In the genomic region with DNA sequence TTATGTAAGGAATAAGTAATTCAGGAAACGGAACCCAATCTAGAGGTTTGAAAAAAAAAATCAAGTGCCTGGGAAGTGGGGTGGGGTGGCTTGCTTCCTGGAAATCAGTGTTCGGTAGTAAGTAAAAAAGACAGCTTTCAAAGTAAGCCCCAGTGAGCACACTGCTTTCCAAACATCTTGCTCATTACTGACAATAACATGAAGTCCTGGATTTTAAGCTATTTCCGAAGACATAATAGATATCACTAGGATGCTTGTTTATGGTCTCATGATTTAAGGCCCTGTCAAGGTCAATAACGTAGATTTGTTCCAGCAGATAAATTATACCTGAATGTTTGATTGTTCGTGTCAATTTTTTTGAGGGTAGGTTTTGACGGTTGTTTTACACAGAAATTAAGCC, we compare ENCODE assay signal across 8 cellular contexts. TPM values are rescaled to one million over a fixed set of nuclear protein-coding genes. Genes with fewer than 3 reads are reported as not detected.
DNase-seq lines count a peak whose midpoint lies in the region; ATAC-seq, FAIRE-seq and TF ChIP-seq lines count a peak whose summit lies in the region.

No MANE protein-coding gene starts in this region.

- peak; percentile 24 for FAIRE-seq in islet of Langerhans (lab: Jason Lieb, UNC)

- peaks cover 66% of the 10 kb centered on the region for H3K4me1 Mint-ChIP-seq in T-helper 2 cell treated with Interferon-gamma antibody and Interleukin-4, amounts not matched to agents 5 μg/mL and 100 μg/mL, for 36 hours (ENCODE audit: low read depth)
- H3K4me1 Mint-ChIP-seq in activated T-helper 2 cell treated with anti-CD3 and anti-CD28 coated beads, Interferon-gamma antibody, Interleukin-2, Interleukin-4, amounts not matched to agents 10 μg/mL and 5 μg/mL and 100 μg/mL, durations not matched to agents 14 hours and 24 hours and 36 hours (ENCODE audit: low read depth) = peaks cover 65% of the 10 kb centered on the region

- H3K27me3 Mint-ChIP-seq in T-helper 2 cell treated with Interferon-gamma antibody and Interleukin-4, amounts not matched to agents 5 μg/mL and 100 μg/mL, for 36 hours (ENCODE audit: low read depth) = no peaks in the 10 kb centered on the region
- no peaks in the 10 kb centered on the region for H3K27me3 Mint-ChIP-seq in activated T-helper 2 cell treated with anti-CD3 and anti-CD28 coated beads, Interferon-gamma antibody, Interleukin-2, Interleukin-4, amounts not matched to agents 10 μg/mL and 5 μg/mL and 100 μg/mL, durations not matched to agents 14 hours and 24 hours and 36 hours (ENCODE audit: low read depth)

- peak overlapping the region; percentile 94 to 95 for H3K27ac ChIP-seq in testis

- peaks cover 9% of the 10 kb centered on the region for H3K9me3 Mint-ChIP-seq in T-helper 2 cell treated with Interferon-gamma antibody and Interleukin-4, amounts not matched to agents 5 μg/mL and 100 μg/mL, for 36 hours
- H3K9me3 Mint-ChIP-seq in activated T-helper 2 cell treated with anti-CD3 and anti-CD28 coated beads, Interferon-gamma antibody, Interleukin-2, Interleukin-4, amounts not matched to agents 10 μg/mL and 5 μg/mL and 100 μg/mL, durations not matched to agents 14 hours and 24 hours and 36 hours = peaks cover 13% of the 10 kb centered on the region

- no peak for TF ChIP-seq CTCF in testis (IDR thresholded peaks at IDR 0.05)

- peak overlapping the region; percentile 85 for H3K27ac Mint-ChIP-seq in T-helper 2 cell treated with Interferon-gamma antibody and Interleukin-4, amounts not matched to agents 5 μg/mL and 100 μg/mL, for 36 hours
- peak overlapping the region; percentile 98 for H3K27ac Mint-ChIP-seq in activated T-helper 2 cell treated with anti-CD3 and anti-CD28 coated beads, Interferon-gamma antibody, Interleukin-2, Interleukin-4, amounts not matched to agents 10 μg/mL and 5 μg/mL and 100 μg/mL, durations not matched to agents 14 hours and 24 hours and 36 hours

- DNase-seq in T-helper 2 cell treated with Interferon-gamma antibody and Interleukin-4, amounts not matched to agents 5 μg/mL and 100 μg/mL, for 36 hours (ENCODE audit: low spot score) = no peak
- DNase-seq in T-helper 2 cell = no peak
- DNase-seq in activated T-helper 2 cell treated with anti-CD3 and anti-CD28 coated beads, Interferon-gamma antibody, Interleukin-2, Interleukin-4, amounts not matched to agents 10 μg/mL and 5 μg/mL and 100 μg/mL, durations not matched to agents 14 hours and 24 hours and 36 hours (ENCODE audit: low spot score) = no peak
- DNase-seq in testis = no peak
- no peak for DNase-seq in GDM1 (lab: John Stamatoyannopoulos, UW)
- no peak for DNase-seq in NCI-H345 (lab: John Stamatoyannopoulos, UW)

- no peaks in the 10 kb centered on the region for H3K9me3 ChIP-seq in testis

- H3K4me1 ChIP-seq in testis = peaks cover 6% of the 10 kb centered on the region

- H3K36me3 Mint-ChIP-seq in T-helper 2 cell treated with Interferon-gamma antibody and Interleukin-4, amounts not matched to agents 5 μg/mL and 100 μg/mL, for 36 hours (ENCODE audit: low read depth) = peaks cover 31% of the 10 kb centered on the region
- H3K36me3 Mint-ChIP-seq in activated T-helper 2 cell treated with anti-CD3 and anti-CD28 coated beads, Interferon-gamma antibody, Interleukin-2, Interleukin-4, amounts not matched to agents 10 μg/mL and 5 μg/mL and 100 μg/mL, durations not matched to agents 14 hours and 24 hours and 36 hours (ENCODE audit: low read depth) = peaks cover 49% of the 10 kb centered on the region

- TF ChIP-seq POLR2A in testis (IDR thresholded peaks at IDR 0.05) = no peak

- peak overlapping the region; percentile 81 to 93 for H3K4me3 ChIP-seq in testis

- ATAC-seq in HG03457 (IDR thresholded peaks at IDR 0.05; ENCODE audit: unreplicated experiment) = no peak

- 14 to 17% methylated on average over 6 of the region's 6 CpGs for WGBS in testis, 2 donors

- intact Hi-C loops in activated T-helper 2 cell treated with anti-CD3 and anti-CD28 coated beads, Interferon-gamma antibody, Interleukin-2, Interleukin-4, amounts not matched to agents 10 μg/mL and 5 μg/mL and 100 μg/mL, durations not matched to agents 14 hours and 24 hours and 36 hours (cut with micrococcal nuclease) = loop anchor here (2.0 to 5.0 kb wide), 3 partner anchors 47 to 1019 kb away; a partner anchor contains a TSS
- intact Hi-C loops in testis (cut with DNase I; ENCODE audit: low total_unique reads) = no loop called here

- no peaks in the 10 kb centered on the region for H3K36me3 ChIP-seq in testis (ENCODE audit: low read depth, missing control alignments)

- H3K27me3 ChIP-seq in testis = no peaks in the 10 kb centered on the region

- H3K4me3 Mint-ChIP-seq in T-helper 2 cell treated with Interferon-gamma antibody and Interleukin-4, amounts not matched to agents 5 μg/mL and 100 μg/mL, for 36 hours = peak overlapping the region; percentile 94
- peak overlapping the region; percentile 97 for H3K4me3 Mint-ChIP-seq in activated T-helper 2 cell treated with anti-CD3 and anti-CD28 coated beads, Interferon-gamma antibody, Interleukin-2, Interleukin-4, amounts not matched to agents 10 μg/mL and 5 μg/mL and 100 μg/mL, durations not matched to agents 14 hours and 24 hours and 36 hours (ENCODE audit: low read depth)

RNA-seq across cellular contexts. Expression of a gene that starts 1.3 kb away (rescaled TPM):
- 44.2 and 47.2 TPM in 2 replicates for total RNA-seq in activated T-helper 2 cell treated with anti-CD3 and anti-CD28 coated beads, Interferon-gamma antibody, Interleukin-2, Interleukin-4, amounts not matched to agents 10 μg/mL and 5 μg/mL and 100 μg/mL, durations not matched to agents 14 hours and 24 hours and 36 hours
- total RNA-seq in testis = 10 to 100 TPM; 20.0 to 32.3 TPM
- 37.5 TPM for polyA plus RNA-seq in testis (ENCODE audit: insufficient read depth, low read depth, low replicate concordance)

RNA-seq across cellular contexts. Expression of a gene that starts 29.7 kb away (rescaled TPM):
- not detected in 2 replicates for total RNA-seq in activated T-helper 2 cell treated with anti-CD3 and anti-CD28 coated beads, Interferon-gamma antibody, Interleukin-2, Interleukin-4, amounts not matched to agents 10 μg/mL and 5 μg/mL and 100 μg/mL, durations not matched to agents 14 hours and 24 hours and 36 hours
- total RNA-seq in testis = under 1 TPM in 1 of 2 donors, not detected in 1; 0.31 TPM
- polyA plus RNA-seq in testis (ENCODE audit: insufficient read depth, low read depth, low replicate concordance) = 1.3 TPM
